Comparison of ENCODE assay signal across 1 cellular context in genomic region chr17:1047177-1047885, GRCh38.
TF ChIP-seq lines count a peak whose summit lies in the region.

No MANE protein-coding gene starts in this region.

TF ChIP-seq in GM23338, 12 proteins besides CTCF, POLR2A, EP300 and RAD21 (continued from another document):
- TF ChIP-seq ZNF462 (CRISPR knock-in tag; IDR thresholded peaks at IDR 0.05) (no peak), JUNB (IDR thresholded peaks at IDR 0.05; ENCODE audit: unreplicated experiment) (no peak), EZH2phosphoT487 (IDR thresholded peaks at IDR 0.05; ENCODE audit: unreplicated experiment) (no peak), POLR2AphosphoS5 (IDR thresholded peaks at IDR 0.05; ENCODE audit: low read depth) (no peak), STAT1 (IDR thresholded peaks at IDR 0.05; ENCODE audit: unreplicated experiment) (no peak), ZNF331 (CRISPR knock-in tag; IDR thresholded peaks at IDR 0.05; ENCODE audit: low read depth) (no peak), EZH2 (IDR thresholded peaks at IDR 0.05; ENCODE audit: low read depth, unreplicated experiment) (no peak), ZNF114 (CRISPR knock-in tag; IDR thresholded peaks at IDR 0.05) (no peak)
